ENCODE assay signal across 31 cellular contexts in the genomic region with DNA sequence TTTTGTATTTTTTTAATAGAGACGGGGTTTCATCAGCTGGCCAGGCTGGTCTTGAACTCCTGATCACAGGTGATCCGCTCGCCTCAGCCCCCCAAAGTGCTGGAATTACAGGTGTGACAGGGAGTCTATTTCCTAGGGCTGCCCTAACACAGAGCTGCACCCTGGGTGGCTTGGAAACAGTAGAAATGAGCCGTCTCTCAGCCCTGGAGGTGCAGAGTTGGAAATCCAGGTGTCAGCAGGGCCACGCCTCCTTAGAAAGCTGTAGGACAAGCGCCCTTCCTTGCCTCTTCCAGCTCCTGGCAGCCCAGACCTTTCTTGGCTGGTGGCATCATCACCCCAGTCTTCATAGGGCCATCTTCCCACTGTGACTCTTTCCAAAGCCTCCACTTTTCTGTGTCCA.
"Had no signal": no experiment of that assay in that cellular context is flagged by ENCODE, and none has a peak within 500 bp of the region (broad histone marks: within the 10 kb centered on the region; RNA-seq: fewer than 3 reads in every experiment).

No MANE protein-coding gene starts in this region.

- H3K36me3 ChIP-seq: neural progenitor cell, neutrophil, ovary, right lobe of liver, sigmoid colon, suprapubic skin, tibial artery, transverse colon, upper lobe of right lung, uterus had no signal

- H3K4me3 ChIP-seq: neural progenitor cell, ovary, psoas muscle, right lobe of liver, sigmoid colon, suprapubic skin, testis, tibial artery, transverse colon, upper lobe of right lung, uterus had no signal

- H3K27ac ChIP-seq: neural progenitor cell, neutrophil, ovary, parathyroid adenoma, psoas muscle, right lobe of liver, sigmoid colon, suprapubic skin, testis, tibial artery, transverse colon, upper lobe of right lung, uterus had no signal

- H3K27me3 ChIP-seq: neural progenitor cell, neutrophil, ovary, right lobe of liver, sigmoid colon, suprapubic skin, testis, tibial artery, transverse colon, upper lobe of right lung, uterus had no signal

- H3K4me1 ChIP-seq: parathyroid adenoma, psoas muscle, right lobe of liver, sigmoid colon, suprapubic skin, testis, tibial artery, transverse colon, upper lobe of right lung, uterus had no signal

- H3K36me3 Mint-ChIP-seq: naive thymus-derived CD4-positive, alpha-beta T cell; natural killer cell; neural progenitor cell; stimulated activated memory B cell treated with anti-CD40 and anti-IgM and Interleukin-4, amounts not matched to agents 10 μg/mL and 1 μg/mL and 100 μg/mL, for 72 hours; type B pancreatic cell had no signal

- H3K9me3 ChIP-seq: neutrophil, ovary, psoas muscle, right lobe of liver, sigmoid colon, suprapubic skin, testis, tibial artery, transverse colon, upper lobe of right lung, uterus had no signal

- DNase-seq: naive thymus-derived CD4-positive, alpha-beta T cell; natural killer cell; nucleus accumbens; ovary; psoas muscle; right cardiac atrium; right lobe of liver; sigmoid colon; small intestine; stimulated activated CD4-positive, alpha-beta T cell treated with anti-CD3 and anti-CD28 coated beads, Interleukin-12 subunit alpha, Interleukin-12 subunit beta, amount 100 ng/mL, for 4 hours; stimulated activated CD4-positive, alpha-beta T cell treated with anti-CD3 and anti-CD28 coated beads, Interleukin-1b, Interleukin-23, amount 100 ng/mL, for 48 hours; stimulated activated CD4-positive, alpha-beta T cell treated with anti-CD3 and anti-CD28 coated beads, Interleukin-4, amount 100 ng/mL, for 1 hour; stimulated activated CD4-positive, alpha-beta T cell treated with anti-CD3 and anti-CD28 coated beads, Interleukin-4, amount 100 ng/mL, for 4 hours; stimulated activated CD8-positive, alpha-beta memory T cell treated with anti-CD3 and anti-CD28 coated beads, Interleukin-4, amount 100 ng/mL, for 48 hours; stimulated activated naive CD4-positive, alpha-beta T cell; stimulated activated naive CD8-positive, alpha-beta T cell treated with anti-CD3 and anti-CD28 coated beads, Interleukin-15, amount 100 ng/mL, for 72 hours; stimulated activated naive CD8-positive, alpha-beta T cell treated with anti-CD3 and anti-CD28 coated beads, Interleukin-15, Interleukin-2, amounts not matched to agents 100 U/mL and 50 U/mL, for 24 hours; substantia nigra; testis; tibial artery; transverse colon; upper lobe of right lung; uterus had no signal

- H3K79me2 ChIP-seq: parathyroid adenoma had no signal

- H3K9me3 Mint-ChIP-seq: natural killer cell; nephron; stimulated activated memory B cell treated with anti-CD40 and anti-IgM and Interleukin-4, amounts not matched to agents 10 μg/mL and 1 μg/mL and 100 μg/mL, for 72 hours; stimulated activated naive CD8-positive, alpha-beta T cell treated with anti-CD3 and anti-CD28 coated beads, Interleukin-15, amount 100 ng/mL, for 72 hours; type B pancreatic cell had no signal

- ATAC-seq: naive thymus-derived CD4-positive, alpha-beta T cell; natural killer cell; psoas muscle; right cardiac atrium; stimulated activated memory B cell treated with anti-CD40 and anti-IgM and Interleukin-4, amounts not matched to agents 10 μg/mL and 1 μg/mL and 100 μg/mL, for 72 hours; stimulated activated naive CD8-positive, alpha-beta T cell treated with anti-CD3 and anti-CD28 coated beads, Interleukin-15, amount 100 ng/mL, for 72 hours; stimulated activated naive CD8-positive, alpha-beta T cell treated with anti-CD3 and anti-CD28 coated beads, Interleukin-15, Interleukin-2, amounts not matched to agents 100 U/mL and 50 U/mL, for 24 hours; upper lobe of right lung had no signal

- H3K4me3 Mint-ChIP-seq: naive thymus-derived CD4-positive, alpha-beta T cell; natural killer cell; nephron; neural progenitor cell; stimulated activated memory B cell treated with anti-CD40 and anti-IgM and Interleukin-4, amounts not matched to agents 10 μg/mL and 1 μg/mL and 100 μg/mL, for 72 hours; stimulated activated naive CD8-positive, alpha-beta T cell treated with anti-CD3 and anti-CD28 coated beads, Interleukin-15, amount 100 ng/mL, for 72 hours; type B pancreatic cell had no signal

- H3K4me1 Mint-ChIP-seq: naive thymus-derived CD4-positive, alpha-beta T cell; stimulated activated memory B cell treated with anti-CD40 and anti-IgM and Interleukin-4, amounts not matched to agents 10 μg/mL and 1 μg/mL and 100 μg/mL, for 72 hours; stimulated activated naive CD8-positive, alpha-beta T cell treated with anti-CD3 and anti-CD28 coated beads, Interleukin-15, amount 100 ng/mL, for 72 hours had no signal

- H3K27ac Mint-ChIP-seq: naive thymus-derived CD4-positive, alpha-beta T cell; natural killer cell; nephron; neural progenitor cell; progenitor cell of endocrine pancreas; stimulated activated memory B cell treated with anti-CD40 and anti-IgM and Interleukin-4, amounts not matched to agents 10 μg/mL and 1 μg/mL and 100 μg/mL, for 72 hours; type B pancreatic cell had no signal

- H2AFZ ChIP-seq: neural progenitor cell, parathyroid adenoma had no signal

- H3K4me2 ChIP-seq: neural progenitor cell had no signal
